In genomic region chr6:25137497-25137896, GRCh38 we compare ENCODE assay signal across 9 cellular contexts.
DNase-seq lines count a peak whose midpoint lies in the region; ATAC-seq and TF ChIP-seq lines count a peak whose summit lies in the region.
"Had no signal": no experiment of that assay in that cellular context is flagged by ENCODE, and none has a peak within 500 bp of the region (broad histone marks: within the 10 kb centered on the region; RNA-seq: fewer than 3 reads in every experiment).

No MANE protein-coding gene starts in this region.

- peaks cover 33% of the 10 kb centered on the region for H3K4me1 Mint-ChIP-seq in T-helper 2 cell treated with Interferon-gamma antibody and Interleukin-4, amounts not matched to agents 5 μg/mL and 100 μg/mL, for 36 hours (ENCODE audit: low read depth)

- peak overlapping the region; percentile 52 to 69 (median 69) for H3K9ac ChIP-seq in skeletal muscle tissue (ENCODE audit: low read depth in 1 of 3, low read length in 3 of 3)

- WGBS in esophagus squamous epithelium, 2 donors, result 47 to 51% methylated on average over 6 of the region's 6 CpGs

- no peaks in the 10 kb centered on the region for H3K27me3 Mint-ChIP-seq in T-helper 2 cell treated with Interferon-gamma antibody and Interleukin-4, amounts not matched to agents 5 μg/mL and 100 μg/mL, for 36 hours (ENCODE audit: low read depth)

- H3K9me3 ChIP-seq in esophagus squamous epithelium (no peaks in the 10 kb centered on the region), skeletal muscle tissue (ENCODE audit: control insufficient read depth in 3 of 3, low read length in 3 of 3) (no peaks in the 10 kb centered on the region)

- DNase-seq in HCEC 1CT (peak; percentile 6), esophagus squamous epithelium (lab: John Stamatoyannopoulos, UW) (no peak), T-helper 9 cell (no peak), activated gamma-delta T cell (lab: John Stamatoyannopoulos, UW) (no peak), NCI-H526 treated with DMSO at 0.1 percent for 48 hours (lab: John Stamatoyannopoulos, UW) (no peak)
- DNase-seq in T-helper 2 cell treated with Interferon-gamma antibody and Interleukin-4, amounts not matched to agents 5 μg/mL and 100 μg/mL, for 36 hours (ENCODE audit: low spot score), result no peak
- DNase-seq: NCI-H345 had no signal

- H3K4me3 Mint-ChIP-seq in T-helper 2 cell treated with Interferon-gamma antibody and Interleukin-4, amounts not matched to agents 5 μg/mL and 100 μg/mL, for 36 hours, result peak overlapping the region; percentile 91

- intact Hi-C loops in esophagus squamous epithelium (cut with DNase I), result no loop called here

- H3K27ac ChIP-seq in esophagus squamous epithelium, result peak overlapping the region; percentile 76 to 96 (median 89)
- peak overlapping the region; percentile 72 for H3K27ac ChIP-seq in skeletal muscle tissue (ENCODE audit: low read depth, low read length)

- peak overlapping the region; percentile 94 for H3K27ac Mint-ChIP-seq in T-helper 2 cell treated with Interferon-gamma antibody and Interleukin-4, amounts not matched to agents 5 μg/mL and 100 μg/mL, for 36 hours

- peaks cover 15% of the 10 kb centered on the region for H3K9me3 Mint-ChIP-seq in T-helper 2 cell treated with Interferon-gamma antibody and Interleukin-4, amounts not matched to agents 5 μg/mL and 100 μg/mL, for 36 hours

- no peaks in the 10 kb centered on the region for H3K27me3 ChIP-seq in esophagus squamous epithelium
- H3K27me3 ChIP-seq in skeletal muscle tissue (ENCODE audit: control insufficient read depth in 3 of 3, insufficient read depth in 3 of 3, low read length in 3 of 3), result no peaks in the 10 kb centered on the region

- H3K36me3 Mint-ChIP-seq in T-helper 2 cell treated with Interferon-gamma antibody and Interleukin-4, amounts not matched to agents 5 μg/mL and 100 μg/mL, for 36 hours (ENCODE audit: low read depth), result peaks cover 72% of the 10 kb centered on the region

- peak overlapping the region; percentile 29 to 72 (median 44) for H3K4me3 ChIP-seq in esophagus squamous epithelium
- peak overlapping the region; percentile 59 to 85 (median 68) for H3K4me3 ChIP-seq in skeletal muscle tissue (ENCODE audit: low read length in 3 of 3)

- no peak for TF ChIP-seq POLR2A in esophagus squamous epithelium (IDR thresholded peaks at IDR 0.05)

- TF ChIP-seq CTCF in esophagus squamous epithelium (IDR thresholded peaks at IDR 0.05), result no peak

- ATAC-seq in HG03135 (IDR thresholded peaks at IDR 0.05; ENCODE audit: unreplicated experiment), result no peak

- peaks cover 4 to 49% (median 6%) of the 10 kb centered on the region in 3 donors for H3K4me1 ChIP-seq in esophagus squamous epithelium
- H3K4me1 ChIP-seq in skeletal muscle tissue (ENCODE audit: control insufficient read depth in 3 of 3, insufficient read depth in 3 of 3, low read length in 3 of 3), result peaks cover 7 to 9% (median 8%) of the 10 kb centered on the region in 3 donors

- H3K36me3 ChIP-seq in esophagus squamous epithelium (no peaks in the 10 kb centered on the region), skeletal muscle tissue (ENCODE audit: control insufficient read depth in 3 of 3, insufficient read depth in 3 of 3, low read length in 3 of 3) (no peaks in the 10 kb centered on the region)
